ENCODE assay signal across 22 cellular contexts in genomic region chr10:49617281-49618020, GRCh38. TPM values are rescaled to one million over a fixed set of nuclear protein-coding genes. Genes with fewer than 3 reads are reported as not detected.
DNase-seq lines count a peak whose midpoint lies in the region; ATAC-seq and TF ChIP-seq lines count a peak whose summit lies in the region.
"Had no signal": no experiment of that assay in that cellular context is flagged by ENCODE, and none has a peak within 500 bp of the region (broad histone marks: within the 10 kb centered on the region; RNA-seq: fewer than 3 reads in every experiment).

No MANE protein-coding gene starts in this region.

- no peaks in the 10 kb centered on the region for H3F3A ChIP-seq in GM23248 (ENCODE audit: insufficient read depth)

- no peak overlapping the region for H3K4me3 Mint-ChIP-seq in CD14-positive monocyte
- H3K4me3 Mint-ChIP-seq in chondrocyte (ENCODE audit: unreplicated experiment) = no peak overlapping the region

- H3K36me3 ChIP-seq in GM23248 (ENCODE audit: low read depth) = no peaks in the 10 kb centered on the region
- H3K36me3 ChIP-seq in osteoblast (ENCODE audit: insufficient read depth, low read length) = no peaks in the 10 kb centered on the region

- H3K4me1 ChIP-seq in GM23248 (ENCODE audit: insufficient read depth) (no peaks in the 10 kb centered on the region), osteoblast (ENCODE audit: insufficient read depth, low read length) (no peaks in the 10 kb centered on the region)

- H3K27me3 Mint-ChIP-seq in CD14-positive monocyte (ENCODE audit: low read depth in 3 of 3) = peaks cover 51 to 63% (median 56%) of the 10 kb centered on the region in 3 donors
- H3K27me3 Mint-ChIP-seq in chondrocyte (ENCODE audit: low read depth) = peaks cover 73% of the 10 kb centered on the region

- H3K4me3 ChIP-seq in GM23248 = no peak overlapping the region
- H3K4me3 ChIP-seq in osteoblast (ENCODE audit: insufficient read depth, low read length) = no peak overlapping the region

- H3K9me3 Mint-ChIP-seq in CD14-positive monocyte (peaks cover 0 to 17% (median 5%) of the 10 kb centered on the region in 7 donors), chondrocyte (ENCODE audit: low read depth) (no peaks in the 10 kb centered on the region)

- H3K9me2 ChIP-seq in GM23248 (ENCODE audit: insufficient read depth) = no peaks in the 10 kb centered on the region

- in situ Hi-C loops in GM23248 (cut with MboI) = no loop called here

- H2AFZ ChIP-seq in GM23248 (no peak overlapping the region), osteoblast (ENCODE audit: low read length) (no peak overlapping the region)

- H3K9me3 ChIP-seq in GM23248 (ENCODE audit: low read depth) (no peaks in the 10 kb centered on the region), osteoblast (ENCODE audit: low read depth, low read length) (no peaks in the 10 kb centered on the region)

- peaks cover 0 to 5% of the 10 kb centered on the region in 2 donors for H3K36me3 Mint-ChIP-seq in CD14-positive monocyte
- no peaks in the 10 kb centered on the region for H3K36me3 Mint-ChIP-seq in chondrocyte (ENCODE audit: low read depth)

- no peak overlapping the region for H3K9ac ChIP-seq in GM23248

- H4K20me1 ChIP-seq in GM23248 (ENCODE audit: insufficient read depth) (no peaks in the 10 kb centered on the region), osteoblast (ENCODE audit: insufficient read depth, low read length) (no peaks in the 10 kb centered on the region)

- H3K79me2 ChIP-seq in GM23248 (ENCODE audit: insufficient read depth) (no peaks in the 10 kb centered on the region), osteoblast (ENCODE audit: insufficient read depth, low read length) (no peaks in the 10 kb centered on the region)

- H3K27ac Mint-ChIP-seq in CD14-positive monocyte = no peak overlapping the region
- H3K27ac Mint-ChIP-seq in chondrocyte (ENCODE audit: unreplicated experiment) = no peak overlapping the region

- no peaks in the 10 kb centered on the region for H3K4me1 Mint-ChIP-seq in CD14-positive monocyte
- peaks cover 10% of the 10 kb centered on the region for H3K4me1 Mint-ChIP-seq in chondrocyte (ENCODE audit: low read depth)

- WGBS in GM23248 (ENCODE audit: low coverage in 1 of 2, low lambda C conversion rate in 2 of 2, missing lambda C conversion rate in 2 of 2), 2 experiments = 32 to 33% methylated on average over 7 of the region's 7 CpGs

- H3K27ac ChIP-seq in GM23248 (no peak overlapping the region), osteoblast (ENCODE audit: low read depth, low read length) (no peak overlapping the region)
- H3K27ac ChIP-seq: HL-60 had no signal

- TF ChIP-seq CTCF in CD14-positive monocyte (IDR thresholded peaks at IDR 0.05) (no peak), chondrocyte (IDR thresholded peaks at IDR 0.05) (no peak), osteoblast (IDR thresholded peaks at IDR 0.05; ENCODE audit: extremely low read depth, low read depth, low read length) (no peak)

- intact Hi-C loops in CD14-positive monocyte (cut with micrococcal nuclease) = no loop called here

- H3K27me3 ChIP-seq in GM23248 (replicated peaks; ENCODE audit: insufficient read depth) (peaks cover 73% of the 10 kb centered on the region), osteoblast (ENCODE audit: insufficient read depth, low read length) (peaks cover 68% of the 10 kb centered on the region)

- peak; percentile 25 for DNase-seq in CD14-positive monocyte (ENCODE audit: low spot score)
- DNase-seq in GM23248 = peak; percentile 29
- peak; percentile 59 for DNase-seq in chondrocyte (ENCODE audit: low spot score)
- peak; percentile 92 for DNase-seq in osteoblast (ENCODE audit: insufficient read length, low spot score, missing footprints)
- DNase-seq in left lobe of liver (ENCODE audit: low spot score) = no peak
- DNase-seq in NCI-H510A treated with DMSO at 0.1 percent for 48 hours (lab: John Stamatoyannopoulos, UW) = no peak
- DNase-seq: C1 segment of cervical spinal cord, DMS79, IMR-90, NCI-H1436, NCI-H1930, NCI-H2171, NCI-H748 treated with DMSO at 0.1 percent for 48 hours, SIG-M5 had no signal

- H3K4me2 ChIP-seq in GM23248 (ENCODE audit: unreplicated experiment) = no peak overlapping the region
- H3K4me2 ChIP-seq in osteoblast (ENCODE audit: insufficient read depth, low read length) = no peak overlapping the region

- ATAC-seq in HG03565 (IDR thresholded peaks at IDR 0.05; ENCODE audit: unreplicated experiment) (no peak), left lobe of liver (no peak), HG02623 (IDR thresholded peaks at IDR 0.05; ENCODE audit: unreplicated experiment) (no peak)

RNA-seq across cellular contexts. Expression of gene CHAT, which starts 3.6 kb away (rescaled TPM):
- polyA plus RNA-seq in CD14-positive monocyte = not detected
- not detected in 2 replicates for total RNA-seq in GM23248 (2014; rRNA removed; shearing (Covaris generic))
- polyA plus RNA-seq in GM23248 (2016; fragmentation: Nextera tagmentation; extraction: Ambion mirVana) = not detected in 2 replicates
- not detected in 3 replicates for total RNA-seq in chondrocyte
- not detected in 2 replicates for total RNA-seq in osteoblast
- not detected for total RNA-seq in left lobe of liver
- total RNA-seq: H7, HT1080, IMR-90, M059J, OCI-LY7, RPMI7951 had no signal
- polyA plus RNA-seq: IMR-90 had no signal

RNA-seq across cellular contexts. Expression of gene SLC18A3, which starts 7.3 kb away (rescaled TPM):
- polyA plus RNA-seq in CD14-positive monocyte (not detected), GM23248 (2016; fragmentation: Nextera tagmentation; extraction: Ambion mirVana) (not detected in 2 replicates)
- not detected in 2 replicates for total RNA-seq in GM23248 (2014; rRNA removed; shearing (Covaris generic))
- total RNA-seq in chondrocyte (not detected in 3 replicates), osteoblast (not detected in 2 replicates), left lobe of liver (not detected)
- total RNA-seq: H7, HT1080, IMR-90, M059J, OCI-LY7, RPMI7951 had no signal
- polyA plus RNA-seq: IMR-90 had no signal

Comparison
In these comparisons a context has a peak if more than half of its experiments do, and no peak if none do; other contexts are left out.
1. DNase-seq: peak in CD14-positive monocyte (single experiment), GM23248 (single experiment), chondrocyte (single experiment) and osteoblast (single experiment); none in left lobe of liver (single experiment) and NCI-H510A treated with DMSO at 0.1 percent for 48 hours (single experiment).